ENCODE assay signal across 2 cellular contexts in genomic region chr17:40344321-40345160, GRCh38.
TF ChIP-seq lines count a peak whose summit lies in the region.

No MANE protein-coding gene starts in this region.

TF ChIP-seq in K562, 482 proteins besides CTCF, POLR2A, EP300 and RAD21:
- TF ChIP-seq HDAC1 (IDR thresholded peaks at IDR 0.05) = no peak
- peak; percentile 17; the same call in 1 of the 2 replicates for TF ChIP-seq EGR1 (conservative IDR thresholded peaks at IDR 0.05)
- peak; percentile 43; the same call in 1 of the 2 replicates for TF ChIP-seq NCOR1 (IDR thresholded peaks at IDR 0.05)
- 0 out of 2 replicates have a peak, but pooled peaks have one; percentile 6 for TF ChIP-seq GATAD2B (IDR thresholded peaks at IDR 0.05; ENCODE audit: borderline replicate concordance)
- TF ChIP-seq MEF2D (tag; conservative IDR thresholded peaks at IDR 0.05; ENCODE audit: low read depth) = no peak
- TF ChIP-seq EWSR1 (IDR thresholded peaks at IDR 0.05; ENCODE audit: borderline replicate concordance, low read depth, partially characterized antibody) = no peak
TF ChIP-seq in K562: peak in this region for 3.

TF ChIP-seq in HepG2, 621 proteins besides CTCF, POLR2A, EP300 and RAD21 (continues in another document):
- TF ChIP-seq ZNF574 (CRISPR knock-in tag; IDR thresholded peaks at IDR 0.05) (no peak), RFX5 (IDR thresholded peaks at IDR 0.05; ENCODE audit: low read depth, low read length) (no peak), HOMEZ (CRISPR knock-in tag; IDR thresholded peaks at IDR 0.05; ENCODE audit: low read depth) (no peak), FOXA1 (IDR thresholded peaks at IDR 0.05) (no peak), FOXA1 (CRISPR knock-in tag; IDR thresholded peaks at IDR 0.05) (no peak), PAWR (CRISPR knock-in tag; IDR thresholded peaks at IDR 0.05; ENCODE audit: borderline replicate concordance) (0 out of 2 replicates have a peak, but pooled peaks have one; percentile 16), ZBTB4 (CRISPR knock-in tag; IDR thresholded peaks at IDR 0.05; ENCODE audit: borderline replicate concordance) (no peak), SMYD3 (CRISPR knock-in tag; IDR thresholded peaks at IDR 0.05) (no peak), ZNF235 (CRISPR knock-in tag; IDR thresholded peaks at IDR 0.05; ENCODE audit: borderline replicate concordance) (no peak), MLXIP (CRISPR knock-in tag; IDR thresholded peaks at IDR 0.05; ENCODE audit: borderline replicate concordance) (no peak), ZNF691 (CRISPR knock-in tag; IDR thresholded peaks at IDR 0.05; ENCODE audit: borderline replicate concordance, low read depth) (0 out of 2 replicates have a peak, but pooled peaks have one; percentile 7), ZNF878 (CRISPR knock-in tag; IDR thresholded peaks at IDR 0.05) (0 out of 2 replicates have a peak, but pooled peaks have one; percentile 54), ATF4 (CRISPR knock-in tag; IDR thresholded peaks at IDR 0.05) (no peak), ZBTB10 (CRISPR knock-in tag; IDR thresholded peaks at IDR 0.05; ENCODE audit: borderline replicate concordance) (0 out of 2 replicates have a peak, but pooled peaks have one; percentile 31), PRMT3 (CRISPR knock-in tag; IDR thresholded peaks at IDR 0.05; ENCODE audit: borderline replicate concordance, low read depth) (no peak), REST (IDR thresholded peaks at IDR 0.05; ENCODE audit: borderline replicate concordance in 1 of 2, low read depth in 1 of 2, low read length in 2 of 2) (no peak), YEATS2 (CRISPR knock-in tag; IDR thresholded peaks at IDR 0.05; ENCODE audit: borderline replicate concordance) (0 out of 2 replicates have a peak, but pooled peaks have one; percentile 20), CHCHD3 (CRISPR knock-in tag; IDR thresholded peaks at IDR 0.05) (0 out of 2 replicates have a peak, but pooled peaks have one; percentile 38), HNRNPL (IDR thresholded peaks at IDR 0.05; ENCODE audit: low read depth, low read length) (no peak), ZZZ3 (CRISPR knock-in tag; IDR thresholded peaks at IDR 0.05; ENCODE audit: borderline replicate concordance) (0 out of 2 replicates have a peak, but pooled peaks have one; percentile 12), ZNF7 (CRISPR knock-in tag; IDR thresholded peaks at IDR 0.05) (no peak), THAP8 (CRISPR knock-in tag; IDR thresholded peaks at IDR 0.05; ENCODE audit: borderline replicate concordance) (0 out of 2 replicates have a peak, but pooled peaks have one; percentile 2), SP1 (IDR thresholded peaks at IDR 0.05) (no peak), SP1 (CRISPR knock-in tag; IDR thresholded peaks at IDR 0.05) (no peak), FOXK2 (IDR thresholded peaks at IDR 0.05) (no peak), MAX (IDR thresholded peaks at IDR 0.05) (no peak), EED (CRISPR knock-in tag; IDR thresholded peaks at IDR 0.05) (no peak), EEA1 (CRISPR knock-in tag; IDR thresholded peaks at IDR 0.05; ENCODE audit: borderline replicate concordance) (0 out of 2 replicates have a peak, but pooled peaks have one; percentile 2), ZBTB46 (CRISPR knock-in tag; IDR thresholded peaks at IDR 0.05; ENCODE audit: borderline replicate concordance) (0 out of 2 replicates have a peak, but pooled peaks have one; percentile 38)
